Comparison of ENCODE assay signal across 1 cellular context in the genomic region with DNA sequence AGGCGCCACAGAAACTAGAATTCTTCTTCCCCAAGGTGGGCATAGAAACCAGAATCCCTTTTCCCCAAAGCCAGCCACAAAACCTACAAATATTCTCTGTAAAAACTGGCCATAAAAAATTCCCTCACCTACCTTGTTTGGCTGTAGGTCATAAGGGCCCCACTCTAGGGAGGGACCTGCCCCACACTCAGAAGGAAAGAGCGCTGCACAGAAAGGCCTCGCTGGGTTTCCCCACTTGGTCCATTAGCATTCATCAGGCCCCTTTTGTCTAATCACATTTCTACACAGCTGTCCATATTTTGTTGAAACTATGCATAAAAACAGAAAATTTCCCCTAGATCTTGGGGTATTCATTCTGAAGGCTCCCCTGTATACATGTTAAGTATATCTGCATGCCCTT.
TF ChIP-seq lines count a peak whose summit lies in the region.

No MANE protein-coding gene starts in this region.

TF ChIP-seq in GM12878, 131 proteins besides CTCF, POLR2A, EP300 and RAD21 (continued from another document):
- TF ChIP-seq ZNF24 (IDR thresholded peaks at IDR 0.05) = no peak
- no peak for TF ChIP-seq RAD51 (IDR thresholded peaks at IDR 0.05)
- 0 out of 2 replicates have a peak, but pooled peaks have one; percentile 11 for TF ChIP-seq JUNB (IDR thresholded peaks at IDR 0.05)
